9 cellular contexts compared by ENCODE assay signal in the genomic region with DNA sequence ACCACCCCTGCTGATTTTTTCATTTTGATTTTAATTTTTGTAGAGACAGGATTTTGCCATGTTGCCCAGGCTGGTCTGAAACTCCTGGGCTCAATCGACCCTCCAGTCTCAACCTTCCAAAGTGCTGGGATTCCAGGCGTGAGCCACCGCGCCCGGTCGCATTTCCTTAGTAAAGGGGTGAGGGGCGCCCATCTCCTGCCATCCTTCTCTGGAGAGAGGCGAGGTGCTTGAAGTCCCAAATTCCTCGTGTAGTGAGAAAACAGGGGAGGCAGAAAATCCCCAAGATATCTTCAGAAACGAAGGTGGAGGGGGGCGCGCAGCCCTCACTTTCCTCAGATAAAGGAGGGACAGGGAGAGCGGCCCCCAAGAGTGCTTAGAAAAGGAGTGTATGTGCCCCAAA. TPM values are rescaled to one million over a fixed set of nuclear protein-coding genes. Genes with fewer than 3 reads are reported as not detected.
A peak's percentile ranks its signal among the peaks of the same experiment; 100 is the strongest.
DNase-seq lines count a peak whose midpoint lies in the region; ATAC-seq, FAIRE-seq and TF ChIP-seq lines count a peak whose summit lies in the region.
"Had no signal": no experiment of that assay in that cellular context is flagged by ENCODE, and none has a peak within 500 bp of the region (broad histone marks: within the 10 kb centered on the region; RNA-seq: fewer than 3 reads in every experiment).

No MANE protein-coding gene starts in this region.

- peaks cover 15% of the 10 kb centered on the region for H3K36me3 Mint-ChIP-seq in activated T-helper 2 cell treated with anti-CD3 and anti-CD28 coated beads, Interferon-gamma antibody, Interleukin-2, Interleukin-4, amounts not matched to agents 10 μg/mL and 5 μg/mL and 100 μg/mL, durations not matched to agents 14 hours and 24 hours and 36 hours (ENCODE audit: low read depth)
- H3K36me3 Mint-ChIP-seq in stimulated activated memory B cell treated with anti-CD40 and anti-IgM and Interleukin-4, amounts not matched to agents 10 μg/mL and 1 μg/mL and 100 μg/mL, for 72 hours, result no peaks in the 10 kb centered on the region

- TF ChIP-seq POLR2A in GM12892 (IDR thresholded peaks at IDR 0.05; ENCODE audit: low read depth, low read length), result no peak

- H3K36me3 ChIP-seq in HUES6 (ENCODE audit: control insufficient read depth, insufficient read depth, low read length), result no peaks in the 10 kb centered on the region
- no peaks in the 10 kb centered on the region for H3K36me3 ChIP-seq in iPS-15b (ENCODE audit: control insufficient read depth, insufficient read depth, low read length)

- intact Hi-C loops in activated T-helper 2 cell treated with anti-CD3 and anti-CD28 coated beads, Interferon-gamma antibody, Interleukin-2, Interleukin-4, amounts not matched to agents 10 μg/mL and 5 μg/mL and 100 μg/mL, durations not matched to agents 14 hours and 24 hours and 36 hours (cut with micrococcal nuclease), result no loop called here

- no peak for DNase-seq in activated T-helper 2 cell treated with anti-CD3 and anti-CD28 coated beads, Interferon-gamma antibody, Interleukin-2, Interleukin-4, amounts not matched to agents 10 μg/mL and 5 μg/mL and 100 μg/mL, durations not matched to agents 14 hours and 24 hours and 36 hours (ENCODE audit: low spot score)
- no peak for DNase-seq in AG08396 (ENCODE audit: low spot score)
- no peak for DNase-seq in NCI-H146 (lab: John Stamatoyannopoulos, UW)
- DNase-seq in GM12892 (ENCODE audit: insufficient read length), result no peak
- DNase-seq: NCI-H187 treated with DMSO at 0.1 percent for 48 hours had no signal

- no peak overlapping the region for H3K27ac Mint-ChIP-seq in activated T-helper 2 cell treated with anti-CD3 and anti-CD28 coated beads, Interferon-gamma antibody, Interleukin-2, Interleukin-4, amounts not matched to agents 10 μg/mL and 5 μg/mL and 100 μg/mL, durations not matched to agents 14 hours and 24 hours and 36 hours
- peak overlapping the region; percentile 98 for H3K27ac Mint-ChIP-seq in stimulated activated memory B cell treated with anti-CD40 and anti-IgM and Interleukin-4, amounts not matched to agents 10 μg/mL and 1 μg/mL and 100 μg/mL, for 72 hours

- peak overlapping the region; percentile 75 for H3K9ac ChIP-seq in HUES6 (ENCODE audit: low read length)
- H3K9ac ChIP-seq in iPS-15b (ENCODE audit: low read depth, low read length), result peak overlapping the region; percentile 91

- H3K4me3 Mint-ChIP-seq in activated T-helper 2 cell treated with anti-CD3 and anti-CD28 coated beads, Interferon-gamma antibody, Interleukin-2, Interleukin-4, amounts not matched to agents 10 μg/mL and 5 μg/mL and 100 μg/mL, durations not matched to agents 14 hours and 24 hours and 36 hours (ENCODE audit: low read depth), result peak overlapping the region; percentile 68
- peak overlapping the region; percentile 76 for H3K4me3 Mint-ChIP-seq in stimulated activated memory B cell treated with anti-CD40 and anti-IgM and Interleukin-4, amounts not matched to agents 10 μg/mL and 1 μg/mL and 100 μg/mL, for 72 hours

- H3K9me3 Mint-ChIP-seq in activated T-helper 2 cell treated with anti-CD3 and anti-CD28 coated beads, Interferon-gamma antibody, Interleukin-2, Interleukin-4, amounts not matched to agents 10 μg/mL and 5 μg/mL and 100 μg/mL, durations not matched to agents 14 hours and 24 hours and 36 hours, result no peaks in the 10 kb centered on the region
- H3K9me3 Mint-ChIP-seq in stimulated activated memory B cell treated with anti-CD40 and anti-IgM and Interleukin-4, amounts not matched to agents 10 μg/mL and 1 μg/mL and 100 μg/mL, for 72 hours, result no peaks in the 10 kb centered on the region

- H3K9me3 ChIP-seq in HUES6 (ENCODE audit: control insufficient read depth, insufficient read depth, low read depth, low read length), result no peaks in the 10 kb centered on the region
- no peaks in the 10 kb centered on the region for H3K9me3 ChIP-seq in iPS-15b (ENCODE audit: control insufficient read depth, insufficient read depth, low read length)

- H3K27ac ChIP-seq in HUES6 (ENCODE audit: low read depth, low read length), result 0 out of 2 replicates have a peak overlapping the region, but pooled peaks have one; percentile 84

- no peak for FAIRE-seq in GM12892 (lab: Jason Lieb, UNC)

- ATAC-seq in stimulated activated memory B cell treated with anti-CD40 and anti-IgM and Interleukin-4, amounts not matched to agents 10 μg/mL and 1 μg/mL and 100 μg/mL, for 72 hours, result no peak
- no peak for ATAC-seq in GM21786 (IDR thresholded peaks at IDR 0.05; ENCODE audit: unreplicated experiment)

- no peaks in the 10 kb centered on the region for H3K27me3 Mint-ChIP-seq in activated T-helper 2 cell treated with anti-CD3 and anti-CD28 coated beads, Interferon-gamma antibody, Interleukin-2, Interleukin-4, amounts not matched to agents 10 μg/mL and 5 μg/mL and 100 μg/mL, durations not matched to agents 14 hours and 24 hours and 36 hours (ENCODE audit: low read depth)
- H3K27me3 Mint-ChIP-seq in stimulated activated memory B cell treated with anti-CD40 and anti-IgM and Interleukin-4, amounts not matched to agents 10 μg/mL and 1 μg/mL and 100 μg/mL, for 72 hours, result no peaks in the 10 kb centered on the region

- H3K4me3 ChIP-seq in HUES6 (ENCODE audit: low read depth, low read length) (peak overlapping the region; percentile 51), iPS-15b (ENCODE audit: low read depth, low read length) (peak overlapping the region; percentile 52)

- peaks cover 34% of the 10 kb centered on the region for H3K4me1 Mint-ChIP-seq in activated T-helper 2 cell treated with anti-CD3 and anti-CD28 coated beads, Interferon-gamma antibody, Interleukin-2, Interleukin-4, amounts not matched to agents 10 μg/mL and 5 μg/mL and 100 μg/mL, durations not matched to agents 14 hours and 24 hours and 36 hours (ENCODE audit: low read depth)
- peaks cover 43% of the 10 kb centered on the region for H3K4me1 Mint-ChIP-seq in stimulated activated memory B cell treated with anti-CD40 and anti-IgM and Interleukin-4, amounts not matched to agents 10 μg/mL and 1 μg/mL and 100 μg/mL, for 72 hours

- H3K27me3 ChIP-seq in HUES6 (ENCODE audit: control insufficient read depth, insufficient read depth, low read length) (no peaks in the 10 kb centered on the region), iPS-15b (ENCODE audit: control insufficient read depth, insufficient read depth, low read length) (no peaks in the 10 kb centered on the region)

- H3K4me1 ChIP-seq in HUES6 (ENCODE audit: control insufficient read depth, insufficient read depth, low read length), result peaks cover 24% of the 10 kb centered on the region; the same call in 1 of the 2 replicates
- peaks cover 7% of the 10 kb centered on the region for H3K4me1 ChIP-seq in iPS-15b (ENCODE audit: control insufficient read depth, insufficient read depth, low read length)

RNA-seq across cellular contexts. Expression of gene GATAD2A, which starts 21.0 kb away (rescaled TPM):
- 125 and 128 TPM in 2 replicates for total RNA-seq in activated T-helper 2 cell treated with anti-CD3 and anti-CD28 coated beads, Interferon-gamma antibody, Interleukin-2, Interleukin-4, amounts not matched to agents 10 μg/mL and 5 μg/mL and 100 μg/mL, durations not matched to agents 14 hours and 24 hours and 36 hours
- 20.5 TPM for polyA plus RNA-seq in GM12892 (2012; ENCODE audit: missing spikeins)
